ENCODE assay signal across 37 cellular contexts in the genomic region with DNA sequence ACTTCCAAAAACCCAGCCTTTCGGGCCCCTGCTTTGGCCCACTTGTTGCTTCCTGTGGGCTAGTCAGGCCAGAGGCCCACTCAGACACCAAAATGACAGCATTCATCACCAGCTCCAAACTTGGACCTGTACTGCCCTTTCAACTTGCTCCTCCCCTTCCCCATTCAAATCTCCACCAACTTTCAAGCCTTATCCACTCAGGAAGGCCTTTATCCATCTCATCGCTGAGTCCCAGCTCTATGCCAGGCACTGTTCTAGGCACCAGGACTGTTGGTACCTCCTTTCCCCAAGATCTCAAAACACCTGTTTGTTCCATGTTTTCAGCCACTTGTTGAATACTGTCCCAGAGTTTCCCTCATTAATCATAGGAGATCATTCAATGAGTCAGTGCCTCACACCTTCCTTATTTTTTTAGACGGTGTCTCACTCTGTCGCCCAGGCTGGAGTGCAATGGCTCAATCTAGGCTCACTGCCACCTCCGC.
"Had no signal": no experiment of that assay in that cellular context is flagged by ENCODE, and none has a peak within 500 bp of the region (broad histone marks: within the 10 kb centered on the region; RNA-seq: fewer than 3 reads in every experiment).

No MANE protein-coding gene starts in this region.

- H3K4me3 ChIP-seq: ascending aorta, cardiac muscle cell had no signal

- DNase-seq: activated B cell treated with CpG ODN at 0.5 μM for 24 hours; activated CD4-positive, alpha-beta memory T cell treated with anti-CD3 and anti-CD28 coated beads, Interleukin-2, amount 10 ng/mL, durations not matched to agents 7 days and 5 days; activated CD4-positive, alpha-beta T cell treated with anti-CD3 and anti-CD28 coated beads for 48 hours; activated CD4-positive, alpha-beta T cell treated with anti-CD3 and anti-CD28 coated beads, Interleukin-2, amount 10 ng/mL, durations not matched to agents 7 days and 5 days; activated CD4-positive, alpha-beta T cell treated with anti-CD3 and anti-CD28 coated beads, Interleukin-2, amount 50 U/mL, for 48 hours; activated CD4-positive, CD25-positive, alpha-beta regulatory T cell treated with anti-CD3 and anti-CD28 coated beads, Interleukin-2, amount 50 U/mL, for 72 hours; activated CD8-positive, alpha-beta memory T cell treated with anti-CD3 and anti-CD28 coated beads for 24 hours; activated CD8-positive, alpha-beta memory T cell treated with anti-CD3 and anti-CD28 coated beads, Interleukin-2, amount 10 ng/mL, durations not matched to agents 7 days and 5 days; activated CD8-positive, alpha-beta memory T cell treated with anti-CD3 and anti-CD28 coated beads, Interleukin-2, amount 50 U/mL, for 48 hours; activated CD8-positive, alpha-beta T cell treated with anti-CD3 and anti-CD28 coated beads, Interleukin-2, amount 10 ng/mL, durations not matched to agents 7 days and 5 days; activated effector memory CD4-positive, alpha-beta T cell treated with Interleukin-2 at 50 U/mL for 16 hours; activated gamma-delta T cell; activated naive CD4-positive, alpha-beta T cell treated with anti-CD3 and anti-CD28 coated beads, Interleukin-2, amount 10 ng/mL, durations not matched to agents 7 days and 5 days; activated naive CD4-positive, alpha-beta T cell treated with Interleukin-2 at 50 U/mL for 16 hours; activated naive CD8-positive, alpha-beta T cell treated with anti-CD3 and anti-CD28 coated beads, Interleukin-2, amount 10 ng/mL, durations not matched to agents 7 days and 5 days; activated naive CD8-positive, alpha-beta T cell treated with anti-CD3 and anti-CD28 coated beads, Interleukin-2, amount 50 U/mL, for 24 hours; activated T-cell treated with anti-CD3 and anti-CD28 coated beads, Interleukin-2, amount 50 U/mL, for 24 hours; activated T-cell treated with anti-CD3 and anti-CD28 coated beads, Interleukin-2, amount 50 U/mL, for 48 hours; amygdala; anterior cingulate cortex; caudate nucleus; cerebellar nuclear complex; T-helper 1 cell; T-helper 2 cell; T-helper 9 cell had no signal

- H3K36me3 ChIP-seq: ascending aorta, cardiac muscle cell had no signal

- H3K27ac Mint-ChIP-seq: activated B cell treated with CpG ODN at 0.5 μM for 24 hours; activated CD4-positive, alpha-beta memory T cell treated with anti-CD3 and anti-CD28 coated beads, Interleukin-2, amount 10 ng/mL, durations not matched to agents 7 days and 5 days; activated CD4-positive, alpha-beta T cell treated with anti-CD3 and anti-CD28 coated beads, Interleukin-2, amount 10 ng/mL, durations not matched to agents 7 days and 5 days; activated CD8-positive, alpha-beta memory T cell treated with anti-CD3 and anti-CD28 coated beads, Interleukin-2, amount 10 ng/mL, durations not matched to agents 7 days and 5 days; activated CD8-positive, alpha-beta T cell treated with anti-CD3 and anti-CD28 coated beads, Interleukin-2, amount 10 ng/mL, durations not matched to agents 7 days and 5 days; activated naive CD4-positive, alpha-beta T cell treated with anti-CD3 and anti-CD28 coated beads, Interleukin-2, amount 10 ng/mL, durations not matched to agents 7 days and 5 days; activated naive CD4-positive, alpha-beta T cell treated with anti-CD3 and anti-CD28 coated beads, Interleukin-2, amount 50 U/mL, for 24 hours; activated naive CD8-positive, alpha-beta T cell; activated naive CD8-positive, alpha-beta T cell treated with anti-CD3 and anti-CD28 coated beads, Interleukin-2, amount 10 ng/mL, durations not matched to agents 7 days and 5 days; activated naive CD8-positive, alpha-beta T cell treated with anti-CD3 and anti-CD28 coated beads, Interleukin-2, amount 50 U/mL, for 24 hours; activated T-cell treated with anti-CD3 and anti-CD28 coated beads, Interleukin-2, amount 50 U/mL, for 24 hours; activated T-helper 2 cell treated with anti-CD3 and anti-CD28 coated beads, Interferon-gamma antibody, Interleukin-2, Interleukin-4, amounts not matched to agents 10 μg/mL and 5 μg/mL and 100 μg/mL, durations not matched to agents 14 hours and 24 hours and 36 hours; brain; T-helper 1 cell treated with Interleukin-12 subunit alpha and Interleukin-12 subunit beta and Interleukin-4 antibody, amounts not matched to agents 30 μg/mL and 1 μg/mL, for 36 hours; T-helper 2 cell treated with Interferon-gamma antibody and Interleukin-4, amounts not matched to agents 5 μg/mL and 100 μg/mL, for 36 hours had no signal

- H3K4me3 Mint-ChIP-seq: activated B cell treated with CpG ODN at 0.5 μM for 24 hours; activated CD4-positive, alpha-beta memory T cell treated with anti-CD3 and anti-CD28 coated beads, Interleukin-2, amount 10 ng/mL, durations not matched to agents 7 days and 5 days; activated CD4-positive, alpha-beta T cell treated with anti-CD3 and anti-CD28 coated beads, Interleukin-2, amount 10 ng/mL, durations not matched to agents 7 days and 5 days; activated CD8-positive, alpha-beta memory T cell treated with anti-CD3 and anti-CD28 coated beads, Interleukin-2, amount 10 ng/mL, durations not matched to agents 7 days and 5 days; activated CD8-positive, alpha-beta T cell treated with anti-CD3 and anti-CD28 coated beads, Interleukin-2, amount 10 ng/mL, durations not matched to agents 7 days and 5 days; activated naive CD4-positive, alpha-beta T cell treated with anti-CD3 and anti-CD28 coated beads, Interleukin-2, amount 10 ng/mL, durations not matched to agents 7 days and 5 days; activated naive CD4-positive, alpha-beta T cell treated with anti-CD3 and anti-CD28 coated beads, Interleukin-2, amount 50 U/mL, for 24 hours; activated naive CD8-positive, alpha-beta T cell; activated naive CD8-positive, alpha-beta T cell treated with anti-CD3 and anti-CD28 coated beads, Interleukin-2, amount 10 ng/mL, durations not matched to agents 7 days and 5 days; activated naive CD8-positive, alpha-beta T cell treated with anti-CD3 and anti-CD28 coated beads, Interleukin-2, amount 50 U/mL, for 24 hours; activated T-cell treated with anti-CD3 and anti-CD28 coated beads, Interleukin-2, amount 50 U/mL, for 24 hours; brain; central memory CD8-positive, alpha-beta T cell; T-helper 1 cell treated with Interleukin-12 subunit alpha and Interleukin-12 subunit beta and Interleukin-4 antibody, amounts not matched to agents 30 μg/mL and 1 μg/mL, for 36 hours; T-helper 2 cell treated with Interferon-gamma antibody and Interleukin-4, amounts not matched to agents 5 μg/mL and 100 μg/mL, for 36 hours had no signal

- H3K27me3 ChIP-seq: ascending aorta, cardiac muscle cell had no signal

- H3K27ac ChIP-seq: ascending aorta, cardiac muscle cell, VCaP had no signal

- H3K4me1 Mint-ChIP-seq: activated B cell treated with CpG ODN at 0.5 μM for 24 hours; activated CD4-positive, alpha-beta memory T cell treated with anti-CD3 and anti-CD28 coated beads, Interleukin-2, amount 10 ng/mL, durations not matched to agents 7 days and 5 days; activated CD4-positive, alpha-beta T cell treated with anti-CD3 and anti-CD28 coated beads, Interleukin-2, amount 10 ng/mL, durations not matched to agents 7 days and 5 days; activated CD8-positive, alpha-beta memory T cell treated with anti-CD3 and anti-CD28 coated beads, Interleukin-2, amount 10 ng/mL, durations not matched to agents 7 days and 5 days; activated naive CD4-positive, alpha-beta T cell treated with anti-CD3 and anti-CD28 coated beads, Interleukin-2, amount 10 ng/mL, durations not matched to agents 7 days and 5 days; activated naive CD4-positive, alpha-beta T cell treated with anti-CD3 and anti-CD28 coated beads, Interleukin-2, amount 50 U/mL, for 24 hours; activated naive CD8-positive, alpha-beta T cell treated with anti-CD3 and anti-CD28 coated beads, Interleukin-2, amount 10 ng/mL, durations not matched to agents 7 days and 5 days; activated naive CD8-positive, alpha-beta T cell treated with anti-CD3 and anti-CD28 coated beads, Interleukin-2, amount 50 U/mL, for 24 hours; central memory CD8-positive, alpha-beta T cell had no signal

- H3K4me1 ChIP-seq: ascending aorta had no signal

- H3K36me3 Mint-ChIP-seq: activated CD8-positive, alpha-beta memory T cell treated with anti-CD3 and anti-CD28 coated beads, Interleukin-2, amount 10 ng/mL, durations not matched to agents 7 days and 5 days; activated naive CD4-positive, alpha-beta T cell treated with anti-CD3 and anti-CD28 coated beads, Interleukin-2, amount 10 ng/mL, durations not matched to agents 7 days and 5 days; activated naive CD8-positive, alpha-beta T cell treated with anti-CD3 and anti-CD28 coated beads, Interleukin-2, amount 10 ng/mL, durations not matched to agents 7 days and 5 days; brain had no signal

- ATAC-seq: activated CD8-positive, alpha-beta memory T cell treated with anti-CD3 and anti-CD28 coated beads, Interleukin-2, amount 10 ng/mL, durations not matched to agents 7 days and 5 days; activated CD8-positive, alpha-beta T cell treated with anti-CD3 and anti-CD28 coated beads, Interleukin-2, amount 10 ng/mL, durations not matched to agents 7 days and 5 days; activated naive CD8-positive, alpha-beta T cell treated with anti-CD3 and anti-CD28 coated beads, Interleukin-2, amount 50 U/mL, for 24 hours had no signal

- H3K27me3 Mint-ChIP-seq: activated B cell treated with CpG ODN at 0.5 μM for 24 hours; activated CD4-positive, alpha-beta memory T cell treated with anti-CD3 and anti-CD28 coated beads, Interleukin-2, amount 10 ng/mL, durations not matched to agents 7 days and 5 days; activated CD4-positive, alpha-beta T cell treated with anti-CD3 and anti-CD28 coated beads, Interleukin-2, amount 10 ng/mL, durations not matched to agents 7 days and 5 days; activated CD8-positive, alpha-beta memory T cell treated with anti-CD3 and anti-CD28 coated beads, Interleukin-2, amount 10 ng/mL, durations not matched to agents 7 days and 5 days; activated naive CD4-positive, alpha-beta T cell treated with anti-CD3 and anti-CD28 coated beads, Interleukin-2, amount 10 ng/mL, durations not matched to agents 7 days and 5 days; activated naive CD8-positive, alpha-beta T cell; activated naive CD8-positive, alpha-beta T cell treated with anti-CD3 and anti-CD28 coated beads, Interleukin-2, amount 10 ng/mL, durations not matched to agents 7 days and 5 days; activated naive CD8-positive, alpha-beta T cell treated with anti-CD3 and anti-CD28 coated beads, Interleukin-2, amount 50 U/mL, for 24 hours; activated T-cell treated with anti-CD3 and anti-CD28 coated beads, Interleukin-2, amount 50 U/mL, for 24 hours; central memory CD8-positive, alpha-beta T cell had no signal

- FAIRE-seq: bronchial epithelial cell, TTC549 had no signal
